ENCODE assay signal across 19 cellular contexts in genomic region chr12:88957358-88957757, GRCh38.
DNase-seq lines count a peak whose midpoint lies in the region; ATAC-seq lines count a peak whose summit lies in the region.
"Had no signal": no experiment of that assay in that cellular context is flagged by ENCODE, and none has a peak within 500 bp of the region (broad histone marks: within the 10 kb centered on the region; RNA-seq: fewer than 3 reads in every experiment).

No MANE protein-coding gene starts in this region.

- DNase-seq in HT1080 (ENCODE audit: low read depth) (peak; percentile 52), RKO (ENCODE audit: low spot score) (peak; percentile 65), kidney tubule cell (ENCODE audit: low spot score) (peak; percentile 71)
- no peak for DNase-seq in activated CD8-positive, alpha-beta memory T cell treated with anti-CD3 and anti-CD28 coated beads, Interleukin-2, amount 50 U/mL, for 48 hours
- DNase-seq: activated CD4-positive, alpha-beta T cell treated with anti-CD3 and anti-CD28 coated beads for 4 hours; anterior cingulate cortex; CD8-positive, alpha-beta T cell; dorsolateral prefrontal cortex; GDM1; NCI-H1694; NCI-H2171; NCI-H526; sigmoid colon; SK-N-SH; T-helper 17 cell; tibial artery had no signal

- ATAC-seq in GM21360 (IDR thresholded peaks at IDR 0.05; ENCODE audit: unreplicated experiment), result peak; percentile 62
- no peak for ATAC-seq in GM21447 (IDR thresholded peaks at IDR 0.05; ENCODE audit: unreplicated experiment)
- ATAC-seq in GM21825 (IDR thresholded peaks at IDR 0.05; ENCODE audit: unreplicated experiment), result no peak
- ATAC-seq: CD8-positive, alpha-beta T cell; T-helper 17 cell had no signal
